ENCODE assay signal across 8 cellular contexts in the genomic region with DNA sequence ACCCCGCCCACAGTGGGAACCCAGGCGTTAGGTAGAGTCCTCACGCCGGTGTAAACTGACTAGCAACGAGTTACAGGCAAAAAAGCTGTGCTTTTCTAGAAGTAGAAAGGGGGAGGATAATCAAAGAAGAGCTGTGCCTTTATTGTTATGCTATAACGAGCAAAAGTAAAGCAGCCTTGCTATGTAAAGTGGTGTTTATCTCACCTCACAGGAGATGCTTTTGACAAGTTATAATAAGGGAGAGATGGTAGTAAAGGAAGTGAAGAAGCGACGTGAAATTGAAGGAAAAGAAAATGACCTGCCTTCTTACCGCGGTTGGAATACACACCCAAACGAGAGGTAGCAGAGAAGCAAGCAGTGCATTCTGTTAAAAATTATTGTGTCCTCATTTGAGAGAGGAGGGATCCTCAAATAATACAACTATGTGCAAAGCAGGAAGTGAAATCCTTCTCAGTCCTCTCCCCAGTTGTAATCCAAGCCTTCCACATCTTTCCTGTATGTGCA.
DNase-seq lines count a peak whose midpoint lies in the region; ATAC-seq and TF ChIP-seq lines count a peak whose summit lies in the region.

No MANE protein-coding gene starts in this region.

- peaks cover 3 to 42% of the 10 kb centered on the region in 2 donors for H3K4me1 ChIP-seq in muscle layer of duodenum (ENCODE audit: control insufficient read depth in 1 of 2, insufficient read depth in 2 of 2, low read length in 2 of 2)

- no peaks in the 10 kb centered on the region for H3K9me3 Mint-ChIP-seq in central memory CD8-positive, alpha-beta T cell

- CTCF ChIA-PET in GM10248 (lab: Yijun Ruan, JAX): no interaction called here

- peak overlapping the region; percentile 99 for H3K27ac Mint-ChIP-seq in central memory CD8-positive, alpha-beta T cell (ENCODE audit: low read depth)

- no peak for TF ChIP-seq CTCF in GM10248 (IDR thresholded peaks at IDR 0.05; ENCODE audit: control extremely low read depth, extremely low read depth, low read depth, missing control alignments)

- peak overlapping the region; percentile 78 to 82 for H3K4me3 ChIP-seq in muscle layer of duodenum (ENCODE audit: low read depth in 1 of 2, low read length in 2 of 2)

- H3K36me3 ChIP-seq in muscle layer of duodenum (ENCODE audit: control insufficient read depth in 1 of 2, insufficient read depth in 2 of 2, low read length in 2 of 2): peaks cover 5 to 10% of the 10 kb centered on the region in 2 donors

- peaks cover 56% of the 10 kb centered on the region for H3K4me1 Mint-ChIP-seq in central memory CD8-positive, alpha-beta T cell

- DNase-seq in stimulated activated CD8-positive, alpha-beta memory T cell treated with anti-CD3 and anti-CD28 coated beads, Interleukin-2, amount 100 ng/mL, for 1 hour (ENCODE audit: low read depth in 2 of 2): peak; percentile 13 to 25
- DNase-seq in stimulated activated CD8-positive, alpha-beta memory T cell treated with anti-CD3 and anti-CD28 coated beads, Interleukin-4, amount 100 ng/mL, for 48 hours: no peak
- peak; percentile 71 for DNase-seq in NAMALWA (ENCODE audit: low spot score)
- no peak for DNase-seq in central memory CD8-positive, alpha-beta T cell (ENCODE audit: low spot score in 2 of 2)
- no peak for DNase-seq in retina
- no peak for DNase-seq in NCI-H82 (lab: John Stamatoyannopoulos, UW)
- no peak for DNase-seq in GM10248 (ENCODE audit: extremely low spot score)

- peak; percentile 47 for ATAC-seq in central memory CD8-positive, alpha-beta T cell (replicated peaks; ENCODE audit: extremely low read depth, poor library complexity, severe bottlenecking)

- POLR2A ChIA-PET in GM10248 (lab: Yijun Ruan, JAX): no interaction called here

- H3K36me3 Mint-ChIP-seq in central memory CD8-positive, alpha-beta T cell (ENCODE audit: insufficient read depth): peaks cover 18% of the 10 kb centered on the region

- H3K27ac ChIP-seq in muscle layer of duodenum (ENCODE audit: low read length): peak overlapping the region; percentile 98

- H3K4me3 Mint-ChIP-seq in central memory CD8-positive, alpha-beta T cell: peak overlapping the region; percentile 99

- no peaks in the 10 kb centered on the region for H3K9me3 ChIP-seq in muscle layer of duodenum (ENCODE audit: control insufficient read depth in 1 of 2, low read length in 2 of 2)

- no peaks in the 10 kb centered on the region for H3K27me3 Mint-ChIP-seq in central memory CD8-positive, alpha-beta T cell

- no peaks in the 10 kb centered on the region for H3K27me3 ChIP-seq in muscle layer of duodenum (ENCODE audit: low read depth, low read length)

Comparison
In these comparisons a context has a peak if more than half of its experiments do, and no peak if none do; other contexts are left out.
1. DNase-seq: peak in stimulated activated CD8-positive, alpha-beta memory T cell treated with anti-CD3 and anti-CD28 coated beads, Interleukin-2, amount 100 ng/mL, for 1 hour (2 of 2) and NAMALWA (single experiment); none in stimulated activated CD8-positive, alpha-beta memory T cell treated with anti-CD3 and anti-CD28 coated beads, Interleukin-4, amount 100 ng/mL, for 48 hours (single experiment), central memory CD8-positive, alpha-beta T cell (0 of 2), retina (single experiment), NCI-H82 (single experiment) and GM10248 (single experiment).